Comparison of ENCODE assay signal across 9 cellular contexts in genomic region chr2:184192664-184193063, GRCh38.
"Had no signal": no experiment of that assay in that cellular context is flagged by ENCODE, and none has a peak within 500 bp of the region (broad histone marks: within the 10 kb centered on the region; RNA-seq: fewer than 3 reads in every experiment).

No MANE protein-coding gene starts in this region.

- H3K27me3 Mint-ChIP-seq: IgD-negative memory B cell had no signal

- DNase-seq: GOT3, H7, HFFc6, KG1 had no signal

- H3K9me3 ChIP-seq: HAP-1 had no signal

- H3K36me3 ChIP-seq: HAP-1 had no signal

- H3K27ac ChIP-seq: HL-60 had no signal

- H3K27ac Mint-ChIP-seq: HFFc6, IgD-negative memory B cell had no signal

- ATAC-seq: HCT116, HepG2 had no signal

- H3K36me3 Mint-ChIP-seq: IgD-negative memory B cell had no signal

- H3K4me3 Mint-ChIP-seq: HFFc6, IgD-negative memory B cell had no signal

- H3K4me3 ChIP-seq: HAP-1 had no signal

- H3K4me1 Mint-ChIP-seq: IgD-negative memory B cell had no signal
